1 cellular context compared by ENCODE assay signal in genomic region chr12:546265-546919, GRCh38.
TF ChIP-seq lines count a peak whose summit lies in the region.

No MANE protein-coding gene starts in this region.

TF ChIP-seq in GM12878, 131 proteins besides CTCF, POLR2A, EP300 and RAD21 (continued from another document):
- TF ChIP-seq USF1 (IDR thresholded peaks at IDR 0.05; ENCODE audit: borderline replicate concordance, extremely low read length, insufficient read depth, low read depth, low read length): no peak
- no peak for TF ChIP-seq ZSCAN29 (IDR thresholded peaks at IDR 0.05)
- TF ChIP-seq SMAD5 (IDR thresholded peaks at IDR 0.05; ENCODE audit: low read depth): no peak
- no peak for TF ChIP-seq IRF3 (IDR thresholded peaks at IDR 0.05)
- no peak for TF ChIP-seq ZBED1 (IDR thresholded peaks at IDR 0.05; ENCODE audit: borderline replicate concordance)
- no peak for TF ChIP-seq ATF2 (IDR thresholded peaks at IDR 0.05; ENCODE audit: low read length)
- no peak for TF ChIP-seq ZNF207 (IDR thresholded peaks at IDR 0.05; ENCODE audit: borderline replicate concordance)
- TF ChIP-seq WRNIP1 (IDR thresholded peaks at IDR 0.05; ENCODE audit: borderline replicate concordance, low read depth, low read length): no peak
- no peak for TF ChIP-seq POLR2AphosphoS5 (IDR thresholded peaks at IDR 0.05; ENCODE audit: low read length)
